In genomic region chr9:74478606-74479005, GRCh38 we compare ENCODE assay signal across 23 cellular contexts. TPM values are rescaled to one million over a fixed set of nuclear protein-coding genes. Genes with fewer than 3 reads are reported as not detected.
"Had no signal": no experiment of that assay in that cellular context is flagged by ENCODE, and none has a peak within 500 bp of the region (broad histone marks: within the 10 kb centered on the region; RNA-seq: fewer than 3 reads in every experiment).

No MANE protein-coding gene starts in this region.

- H3K27ac ChIP-seq: coronary artery, foreskin keratinocyte, hepatocyte, left ventricle myocardium inferior, lower lobe of right lung, stomach had no signal

- H3K36me3 Mint-ChIP-seq: stimulated activated naive B cell treated with anti-CD40 and anti-IgM and Interleukin-4, amounts not matched to agents 10 μg/mL and 1 μg/mL and 100 μg/mL, for 72 hours had no signal

- H3K9me3 ChIP-seq: left ventricle myocardium inferior, lower lobe of right lung had no signal

- H3K36me3 ChIP-seq: left ventricle myocardium inferior, lower lobe of right lung, stomach had no signal

- H3K4me2 ChIP-seq: hepatocyte had no signal

- H3K4me1 ChIP-seq: foreskin keratinocyte, left ventricle myocardium inferior, lower lobe of right lung, stomach had no signal

- H3K79me2 ChIP-seq: hepatocyte had no signal

- H3K4me3 Mint-ChIP-seq: endodermal cell; nephron; stimulated activated naive B cell treated with anti-CD40 and anti-IgM and Interleukin-4, amounts not matched to agents 10 μg/mL and 1 μg/mL and 100 μg/mL, for 72 hours had no signal

- DNase-seq: effector CD4-positive, alpha-beta T cell; endodermal cell; erythroblast; foreskin keratinocyte; head of caudate nucleus; kidney; left cardiac atrium; left ventricle myocardium inferior; lower lobe of right lung; mesenchymal stem cell; midbrain; stimulated activated CD4-positive, alpha-beta T cell treated with anti-CD3 and anti-CD28 coated beads, Interleukin-2, amount 100 ng/mL, for 24 hours; stimulated activated CD4-positive, alpha-beta T cell treated with anti-CD3 and anti-CD28 coated beads, Interleukin-4, amount 100 ng/mL, for 4 hours; stimulated activated naive B cell treated with anti-CD40 and anti-IgM and Interleukin-4, amounts not matched to agents 10 μg/mL and 1 μg/mL and 100 μg/mL, for 72 hours; stomach; substantia nigra; trophoblast cell had no signal

- H3K4me1 Mint-ChIP-seq: endodermal cell; nephron; stimulated activated naive B cell treated with anti-CD40 and anti-IgM and Interleukin-4, amounts not matched to agents 10 μg/mL and 1 μg/mL and 100 μg/mL, for 72 hours had no signal

- H2AFZ ChIP-seq: hepatocyte had no signal

- H3K27me3 ChIP-seq: foreskin keratinocyte, hepatocyte, stomach had no signal

- H3K4me3 ChIP-seq: coronary artery, hepatocyte, left ventricle myocardium inferior, lower lobe of right lung, stomach had no signal

- H3K27ac Mint-ChIP-seq: endodermal cell; nephron; stimulated activated naive B cell treated with anti-CD40 and anti-IgM and Interleukin-4, amounts not matched to agents 10 μg/mL and 1 μg/mL and 100 μg/mL, for 72 hours had no signal

RNA-seq across cellular contexts. Expression of gene RORB, which starts 18.5 kb away (rescaled TPM):
- total RNA-seq: dermis microvascular lymphatic vessel endothelial cell, endothelial cell of umbilical vein, foreskin keratinocyte, pulmonary artery endothelial cell had no signal
